ENCODE assay signal across 6 cellular contexts in the genomic region with DNA sequence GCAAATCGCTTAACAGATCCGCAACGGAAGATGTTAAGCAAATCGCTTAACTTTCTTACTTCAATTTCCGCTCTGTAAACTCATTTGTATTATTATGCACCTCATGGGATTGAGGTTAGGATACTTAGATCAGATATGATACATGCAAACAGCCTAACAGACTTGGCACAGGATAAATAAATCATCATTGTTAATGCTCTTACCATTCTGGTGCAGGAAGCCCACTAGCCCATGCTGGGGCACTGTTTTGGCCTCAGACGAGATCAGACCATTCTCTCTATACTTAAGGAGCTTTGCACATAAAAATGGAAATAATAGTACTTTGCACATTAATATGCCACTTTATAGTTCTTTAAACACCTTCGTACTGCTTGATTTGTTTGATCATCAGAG.
DNase-seq lines count a peak whose midpoint lies in the region; TF ChIP-seq lines count a peak whose summit lies in the region.

No MANE protein-coding gene starts in this region.

- DNase-seq in activated effector memory CD4-positive, alpha-beta T cell treated with anti-CD3 and anti-CD28 coated beads, Interleukin-2, amount 50 U/mL, for 16 hours, result peak; percentile 66
- DNase-seq in activated effector memory CD4-positive, alpha-beta T cell treated with Interleukin-2 at 50 U/mL for 16 hours, result no peak
- no peak for DNase-seq in caudate nucleus (lab: John Stamatoyannopoulos, UW)
- no peak for DNase-seq in retinal pigment epithelial cell (ENCODE audit: low read depth)
- no peak for DNase-seq in DMS79 (lab: John Stamatoyannopoulos, UW)
- DNase-seq in HPDE6-E6E7 (ENCODE audit: extremely low spot score), result no peak

- peak overlapping the region; percentile 40 for H3K27ac ChIP-seq in caudate nucleus (ENCODE audit: low read depth, low read length)

- peak; percentile 37 for TF ChIP-seq CTCF in retinal pigment epithelial cell (conservative IDR thresholded peaks at IDR 0.05; ENCODE audit: low read depth, low read length)

- H3K4me3 ChIP-seq in retinal pigment epithelial cell (ENCODE audit: low read length), result peak overlapping the region; percentile 80
